Comparison of ENCODE assay signal across 1 cellular context in the genomic region with DNA sequence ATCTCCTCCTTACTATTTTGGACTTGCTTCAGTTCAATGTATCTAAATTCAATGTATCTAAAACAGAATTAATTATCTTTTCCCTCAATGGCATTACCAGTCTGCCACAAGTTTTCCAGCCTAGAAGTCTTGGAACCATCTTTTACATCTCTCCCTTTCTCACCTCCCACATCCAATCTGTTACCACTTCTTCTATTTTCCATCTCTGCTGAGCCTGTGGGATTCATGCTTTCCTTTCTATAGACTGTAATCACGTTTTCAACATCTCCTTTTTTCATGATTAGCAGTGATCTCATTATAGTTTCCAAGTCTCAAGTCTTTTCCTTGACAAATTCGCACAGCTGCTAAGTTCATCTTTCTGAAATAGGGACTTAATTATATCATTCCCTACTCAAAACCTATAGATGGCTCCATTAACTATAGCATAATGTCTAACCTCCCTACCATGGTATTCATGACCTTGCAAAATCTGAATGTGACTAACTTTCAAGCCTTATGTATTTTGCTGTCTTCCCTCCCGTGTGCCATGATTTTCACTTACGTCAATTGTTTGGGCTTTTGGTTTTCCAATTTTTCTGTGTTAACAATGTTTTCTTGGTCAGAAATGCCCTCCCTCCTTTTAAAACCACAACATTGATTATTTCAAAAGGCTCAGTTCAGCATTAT.
A peak's percentile ranks its signal among the peaks of the same experiment; 100 is the strongest.
TF ChIP-seq lines count a peak whose summit lies in the region.

No MANE protein-coding gene starts in this region.

TF ChIP-seq in K562, 482 proteins besides CTCF, POLR2A, EP300 and RAD21 (continued from another document):
- TF ChIP-seq C11orf30 (IDR thresholded peaks at IDR 0.05; ENCODE audit: low read depth) = peak; percentile 80
- TF ChIP-seq, protein P1, sequence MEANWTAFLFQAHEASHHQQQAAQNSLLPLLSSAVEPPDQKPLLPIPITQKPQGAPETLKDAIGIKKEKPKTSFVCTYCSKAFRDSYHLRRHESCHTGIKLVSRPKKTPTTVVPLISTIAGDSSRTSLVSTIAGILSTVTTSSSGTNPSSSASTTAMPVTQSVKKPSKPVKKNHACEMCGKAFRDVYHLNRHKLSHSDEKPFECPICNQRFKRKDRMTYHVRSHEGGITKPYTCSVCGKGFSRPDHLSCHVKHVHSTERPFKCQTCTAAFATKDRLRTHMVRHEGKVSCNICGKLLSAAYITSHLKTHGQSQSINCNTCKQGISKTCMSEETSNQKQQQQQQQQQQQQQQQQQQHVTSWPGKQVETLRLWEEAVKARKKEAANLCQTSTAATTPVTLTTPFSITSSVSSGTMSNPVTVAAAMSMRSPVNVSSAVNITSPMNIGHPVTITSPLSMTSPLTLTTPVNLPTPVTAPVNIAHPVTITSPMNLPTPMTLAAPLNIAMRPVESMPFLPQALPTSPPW (CRISPR knock-in tag; IDR thresholded peaks at IDR 0.05) = no peak
- no peak for TF ChIP-seq SETDB1 (IDR thresholded peaks at IDR 0.05; ENCODE audit: low read length)
- no peak for TF ChIP-seq KAT7 (CRISPR knock-in tag; IDR thresholded peaks at IDR 0.05; ENCODE audit: borderline replicate concordance)
